Comparison of ENCODE assay signal across 1 cellular context in genomic region chr5:463301-463700, GRCh38.
A peak's percentile ranks its signal among the peaks of the same experiment; 100 is the strongest.
TF ChIP-seq lines count a peak whose summit lies in the region.

No MANE protein-coding gene starts in this region.

TF ChIP-seq in K562, 482 proteins besides CTCF, POLR2A, EP300 and RAD21:
- TF ChIP-seq COPS2 (conservative IDR thresholded peaks at IDR 0.05) (no peak), ZNF707 (CRISPR knock-in tag; conservative IDR thresholded peaks at IDR 0.05) (no peak), KLF16 (IDR thresholded peaks at IDR 0.05) (no peak), MCM3 (IDR thresholded peaks at IDR 0.05) (no peak), PHB (CRISPR knock-in tag; IDR thresholded peaks at IDR 0.05) (no peak), ZNF644 (tag; IDR thresholded peaks at IDR 0.05; ENCODE audit: low read depth) (no peak), CHD7 (IDR thresholded peaks at IDR 0.05; ENCODE audit: low read depth, low read length) (no peak), ZFP30 (CRISPR knock-in tag; IDR thresholded peaks at IDR 0.05; ENCODE audit: borderline replicate concordance) (0 out of 2 replicates have a peak, but pooled peaks have one; percentile 16), CAMTA2 (CRISPR knock-in tag; conservative IDR thresholded peaks at IDR 0.05) (no peak)
TF ChIP-seq in K562: peak in this region for 1.
